1 cellular context compared by ENCODE assay signal in the genomic region with DNA sequence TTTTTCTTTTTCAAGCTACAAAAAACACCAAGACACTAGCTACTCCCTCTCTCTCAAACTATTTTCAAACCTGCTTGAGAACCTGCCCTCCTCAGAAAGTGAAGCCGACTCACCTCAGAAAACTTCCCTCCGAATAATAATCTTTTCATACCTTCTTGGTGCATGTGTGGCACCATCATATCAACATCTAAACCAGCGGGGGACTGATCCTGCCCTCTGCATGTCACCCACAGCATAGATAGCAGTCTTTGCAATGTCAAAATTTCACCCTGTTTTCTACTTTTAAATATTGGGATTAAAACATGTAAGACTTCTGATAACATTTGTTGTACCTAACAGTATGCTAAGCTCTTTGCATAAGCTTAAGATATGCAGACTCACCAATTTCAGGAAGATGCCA.
TF ChIP-seq lines count a peak whose summit lies in the region.

No MANE protein-coding gene starts in this region.

TF ChIP-seq in GM23338, 12 proteins besides CTCF, POLR2A, EP300 and RAD21:
- TF ChIP-seq NANOG (IDR thresholded peaks at IDR 0.05; ENCODE audit: borderline replicate concordance) (no peak), POLR2AphosphoS5 (IDR thresholded peaks at IDR 0.05; ENCODE audit: low read depth) (no peak), EZH2 (IDR thresholded peaks at IDR 0.05; ENCODE audit: low read depth, unreplicated experiment) (no peak), EZH2phosphoT487 (IDR thresholded peaks at IDR 0.05; ENCODE audit: unreplicated experiment) (no peak), JUNB (IDR thresholded peaks at IDR 0.05; ENCODE audit: unreplicated experiment) (no peak), ZNF331 (CRISPR knock-in tag; IDR thresholded peaks at IDR 0.05; ENCODE audit: low read depth) (no peak), STAT1 (IDR thresholded peaks at IDR 0.05; ENCODE audit: unreplicated experiment) (no peak), REST (IDR thresholded peaks at IDR 0.05; ENCODE audit: unreplicated experiment) (no peak), CREB1 (CRISPR knock-in tag; IDR thresholded peaks at IDR 0.05; ENCODE audit: low read depth) (no peak)
